ENCODE assay signal across 1 cellular context in genomic region chr9:20811872-20812271, GRCh38.
TF ChIP-seq lines count a peak whose summit lies in the region.

No MANE protein-coding gene starts in this region.

TF ChIP-seq in HepG2, 621 proteins besides CTCF, POLR2A, EP300 and RAD21 (continued from another document):
- no peak for TF ChIP-seq ZNF839 (CRISPR knock-in tag; IDR thresholded peaks at IDR 0.05; ENCODE audit: borderline replicate concordance)
